10 cellular contexts compared by ENCODE assay signal in genomic region chr20:45832619-45833018, GRCh38. TPM values are rescaled to one million over a fixed set of nuclear protein-coding genes. Genes with fewer than 3 reads are reported as not detected.
DNase-seq lines count a peak whose midpoint lies in the region; ATAC-seq, FAIRE-seq and TF ChIP-seq lines count a peak whose summit lies in the region.
"Had no signal": no experiment of that assay in that cellular context is flagged by ENCODE, and none has a peak within 500 bp of the region (broad histone marks: within the 10 kb centered on the region; RNA-seq: fewer than 3 reads in every experiment).

No MANE protein-coding gene starts in this region.

- H3K27ac ChIP-seq in muscle layer of colon (ENCODE audit: low read depth, low read length) (peak overlapping the region; percentile 90), tibial artery (peak overlapping the region; percentile 93 to 97), small intestine (ENCODE audit: low read depth in 1 of 2, low read length in 1 of 2) (peak overlapping the region in 1 of 2 donors; percentile 87)

- WGBS in small intestine, 3 donors, result 83 to 88% (median 84%) methylated on average over 4 of the region's 4 CpGs

- no peaks in the 10 kb centered on the region for H3K36me3 ChIP-seq in muscle layer of colon (ENCODE audit: insufficient read depth, low read length)
- peaks cover 0 to 7% (median 0%) of the 10 kb centered on the region in 3 donors for H3K36me3 ChIP-seq in tibial artery
- H3K36me3 ChIP-seq in small intestine (ENCODE audit: control insufficient read depth in 2 of 2, insufficient read depth in 2 of 2, low read length in 2 of 2), result no peaks in the 10 kb centered on the region

- no peaks in the 10 kb centered on the region for H3K27me3 Mint-ChIP-seq in activated T-cell treated with anti-CD3 and anti-CD28 coated beads, Interleukin-2, amount 50 U/mL, for 4 hours (ENCODE audit: low read depth)
- H3K27me3 Mint-ChIP-seq in brain, result peaks cover 4% of the 10 kb centered on the region

- H3K9ac ChIP-seq in muscle layer of colon (ENCODE audit: low read length), result no peak overlapping the region

- intact Hi-C loops in tibial artery (cut with DNase I; ENCODE audit: low total_unique reads), result no loop called here

- H3K27ac Mint-ChIP-seq in brain, result peak overlapping the region in 4 of 5 experiments; percentile 76 to 97 (median 92)

- no peak for DNase-seq in activated T-cell treated with anti-CD3 and anti-CD28 coated beads, Interleukin-2, amount 50 U/mL, for 4 hours
- DNase-seq in activated T-cell treated with anti-CD3 and anti-CD28 coated beads for 4 hours (no peak), tibial artery (no peak), small intestine (no peak), nucleus accumbens (lab: John Stamatoyannopoulos, UW) (no peak)
- DNase-seq: activated CD4-positive, CD25-positive, alpha-beta regulatory T cell treated with anti-CD3 and anti-CD28 coated beads, Interleukin-2, amount 50 U/mL, for 72 hours had no signal

- H3K27me3 ChIP-seq in muscle layer of colon (ENCODE audit: control insufficient read depth in 1 of 2, insufficient read depth in 2 of 2, low read length in 2 of 2) (no peaks in the 10 kb centered on the region), tibial artery (no peaks in the 10 kb centered on the region), small intestine (ENCODE audit: control insufficient read depth in 2 of 2, insufficient read depth in 2 of 2, low read length in 2 of 2) (no peaks in the 10 kb centered on the region)

- no peaks in the 10 kb centered on the region for H3K9me3 ChIP-seq in muscle layer of colon (ENCODE audit: low read length)
- no peaks in the 10 kb centered on the region for H3K9me3 ChIP-seq in tibial artery
- no peaks in the 10 kb centered on the region for H3K9me3 ChIP-seq in small intestine (ENCODE audit: control insufficient read depth, low read depth)

- H3K4me3 Mint-ChIP-seq in activated T-cell treated with anti-CD3 and anti-CD28 coated beads, Interleukin-2, amount 50 U/mL, for 4 hours, result peak overlapping the region; percentile 80
- peak overlapping the region; percentile 81 to 89 (median 86) for H3K4me3 Mint-ChIP-seq in brain

- ATAC-seq in activated T-cell treated with anti-CD3 and anti-CD28 coated beads, Interleukin-2, amount 50 U/mL, for 4 hours, result no peak
- no peak for ATAC-seq in HG02588 (IDR thresholded peaks at IDR 0.05; ENCODE audit: unreplicated experiment)

- H3K36me3 Mint-ChIP-seq in activated T-cell treated with anti-CD3 and anti-CD28 coated beads, Interleukin-2, amount 50 U/mL, for 4 hours (ENCODE audit: insufficient read depth), result no peaks in the 10 kb centered on the region
- peaks cover 6% of the 10 kb centered on the region for H3K36me3 Mint-ChIP-seq in brain

- no peaks in the 10 kb centered on the region for H3K9me3 Mint-ChIP-seq in activated T-cell treated with anti-CD3 and anti-CD28 coated beads, Interleukin-2, amount 50 U/mL, for 4 hours
- no peaks in the 10 kb centered on the region for H3K9me3 Mint-ChIP-seq in brain

- H3K4me3 ChIP-seq in muscle layer of colon (ENCODE audit: low read depth in 1 of 2, low read length in 2 of 2) (no peak overlapping the region), tibial artery (peak overlapping the region; percentile 72 to 83), small intestine (ENCODE audit: low read depth in 1 of 2, low read length in 2 of 2) (no peak overlapping the region)

- peaks cover 40% of the 10 kb centered on the region for H3K4me1 ChIP-seq in muscle layer of colon (ENCODE audit: insufficient read depth, low read length)
- peaks cover 0 to 75% (median 43%) of the 10 kb centered on the region in 4 donors for H3K4me1 ChIP-seq in tibial artery
- peaks cover 0 to 3% of the 10 kb centered on the region in 2 donors for H3K4me1 ChIP-seq in small intestine (ENCODE audit: control insufficient read depth in 2 of 2, insufficient read depth in 1 of 2, low read depth in 1 of 2, low read length in 1 of 2)

- H3K4me1 Mint-ChIP-seq in activated T-cell treated with anti-CD3 and anti-CD28 coated beads, Interleukin-2, amount 50 U/mL, for 4 hours (ENCODE audit: low read depth), result peaks cover 6% of the 10 kb centered on the region
- H3K4me1 Mint-ChIP-seq in brain, result peaks cover 53% of the 10 kb centered on the region

- TF ChIP-seq CTCF in brain (conservative IDR thresholded peaks at IDR 0.05) (no peak), tibial artery (IDR thresholded peaks at IDR 0.05) (no peak)

- no peak for FAIRE-seq in small intestine (lab: Jason Lieb, UNC)

RNA-seq across cellular contexts. Expression of gene SNX21, which starts 1.0 kb away (rescaled TPM):
- under 1 TPM; 0.83 to 0.98 (median 0.87) TPM for total RNA-seq in activated T-cell treated with anti-CD3 and anti-CD28 coated beads, Interleukin-2, amount 50 U/mL, for 4 hours
- polyA plus RNA-seq in brain (ENCODE audit: insufficient read depth, low read depth, low replicate concordance), result 18.8 TPM
- 10 to 100 TPM in 1 of 3 donors, 1 to 10 TPM in 2; 7.8 to 14.6 (median 8.7) TPM for polyA plus RNA-seq in small intestine

RNA-seq across cellular contexts. Expression of gene TNNC2, which starts 5.5 kb away (rescaled TPM):
- total RNA-seq in activated T-cell treated with anti-CD3 and anti-CD28 coated beads, Interleukin-2, amount 50 U/mL, for 4 hours, result not detected
- polyA plus RNA-seq in brain (ENCODE audit: insufficient read depth, low read depth, low replicate concordance), result 2.9 TPM
- 10 to 100 TPM in 1 of 3 donors, 1 to 10 TPM in 2; 2.6 to 23.0 (median 4.1) TPM for polyA plus RNA-seq in small intestine
- total RNA-seq: kidney epithelial cell had no signal

RNA-seq across cellular contexts. Expression of gene UBE2C, which starts 20.2 kb away (rescaled TPM):
- 10 to 100 TPM; 10.5 to 19.4 (median 18.4) TPM for total RNA-seq in activated T-cell treated with anti-CD3 and anti-CD28 coated beads, Interleukin-2, amount 50 U/mL, for 4 hours
- polyA plus RNA-seq in brain (ENCODE audit: insufficient read depth, low read depth, low replicate concordance) (383 TPM), small intestine (10 to 100 TPM; 10.8 to 99.6 (median 11.4) TPM)

RNA-seq across cellular contexts. Expression of gene ACOT8, which starts 24.6 kb away (rescaled TPM):
- 10 to 100 TPM; 18.0 to 21.0 (median 18.2) TPM for total RNA-seq in activated T-cell treated with anti-CD3 and anti-CD28 coated beads, Interleukin-2, amount 50 U/mL, for 4 hours
- polyA plus RNA-seq in brain (ENCODE audit: insufficient read depth, low read depth, low replicate concordance) (69.7 TPM), small intestine (100 to 1,000 TPM in 1 of 3 donors, 10 to 100 TPM in 2; 41.2 to 123 (median 54.0) TPM)

RNA-seq across cellular contexts. Expression of gene ZSWIM3, which starts 24.8 kb away (rescaled TPM):
- 1 to 10 TPM; 3.0 to 3.9 (median 3.3) TPM for total RNA-seq in activated T-cell treated with anti-CD3 and anti-CD28 coated beads, Interleukin-2, amount 50 U/mL, for 4 hours
- polyA plus RNA-seq in brain (ENCODE audit: insufficient read depth, low read depth, low replicate concordance) (3.6 TPM), small intestine (1 to 10 TPM; 2.7 to 4.7 (median 3.6) TPM)

Comparison
In these comparisons a context has a peak if more than half of its experiments do, and no peak if none do; other contexts are left out.
1. H3K4me3 ChIP-seq: peak in tibial artery (2 of 2); none in muscle layer of colon (0 of 2) and small intestine (0 of 2).